8 cellular contexts compared by ENCODE assay signal in the genomic region with DNA sequence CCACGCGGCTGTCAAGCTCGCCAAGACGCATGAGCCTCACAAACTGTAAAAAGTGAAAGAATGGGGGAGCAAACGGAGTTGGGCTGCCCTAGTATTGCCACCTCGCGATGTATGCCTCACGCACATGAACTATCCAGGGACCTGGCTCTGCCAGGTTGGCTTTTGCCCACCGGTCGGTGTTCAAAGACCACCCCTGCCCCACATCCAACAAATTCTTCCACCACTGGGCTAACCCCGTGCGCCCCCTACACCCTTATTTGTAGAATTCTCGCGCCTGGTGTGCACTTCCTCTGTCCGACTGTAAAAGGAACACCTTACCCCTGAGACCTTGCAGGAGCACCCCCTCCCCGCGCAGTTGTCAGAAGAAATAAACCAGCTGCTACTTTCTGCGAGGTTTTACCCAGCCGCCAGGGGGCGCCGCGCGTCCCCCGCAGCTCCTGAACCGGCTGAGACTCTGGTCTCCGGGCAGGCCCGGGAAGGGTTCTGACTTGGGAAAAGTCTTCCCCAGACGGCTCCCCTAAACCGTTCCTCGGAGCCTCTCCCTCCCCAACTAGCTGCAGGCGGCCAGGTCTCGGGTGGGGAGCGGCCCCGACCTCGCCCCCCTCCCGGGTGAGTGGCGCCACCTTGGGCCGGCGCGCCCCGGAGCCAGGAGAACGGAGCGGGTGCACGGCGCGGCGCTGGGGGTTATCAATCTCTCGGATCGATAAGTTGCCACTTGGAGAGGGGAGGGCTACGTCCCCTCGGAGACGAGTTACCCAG. TPM values are rescaled to one million over a fixed set of nuclear protein-coding genes. Genes with fewer than 3 reads are reported as not detected.
DNase-seq lines count a peak whose midpoint lies in the region; ATAC-seq and TF ChIP-seq lines count a peak whose summit lies in the region.

No MANE protein-coding gene starts in this region.

- H3K36me3 Mint-ChIP-seq in CD4-positive, alpha-beta T cell (ENCODE audit: low read depth), result no peaks in the 10 kb centered on the region

- H3K9me3 Mint-ChIP-seq in CD4-positive, alpha-beta T cell, result no peaks in the 10 kb centered on the region

- peak in 8 of 10 experiments; percentile 4 to 48 (median 30) for DNase-seq in CD4-positive, alpha-beta T cell
- DNase-seq in SJCRH30 (peak; percentile 71 to 81), astrocyte of the cerebellum (ENCODE audit: low read depth) (no peak)

- H3K27me3 Mint-ChIP-seq in CD4-positive, alpha-beta T cell, result peaks cover 37% of the 10 kb centered on the region

- TF ChIP-seq POLR2A in GM18505 (IDR thresholded peaks at IDR 0.05; ENCODE audit: borderline replicate concordance, extremely low read depth, insufficient read depth, insufficient read length), result no peak

- peak; percentile 64 for TF ChIP-seq CTCF in CD4-positive, alpha-beta T cell (IDR thresholded peaks at IDR 0.05)
- peak; percentile 82 for TF ChIP-seq CTCF in astrocyte of the cerebellum (IDR thresholded peaks at IDR 0.05; ENCODE audit: low read depth, low read length, missing control alignments)

- intact Hi-C loops in CD4-positive, alpha-beta T cell (cut with DNase I, micrococcal nuclease), result loop anchor here in 1 of 2 experiments (10.0 kb wide), 4 partner anchors 207 to 1613 kb away; a partner anchor contains a TSS

- no peak overlapping the region for H3K27ac Mint-ChIP-seq in CD4-positive, alpha-beta T cell

- no peak overlapping the region for H3K9ac ChIP-seq in HUES48 (ENCODE audit: low read depth, low read length)
- H3K9ac ChIP-seq in iPS-15b (ENCODE audit: low read depth, low read length), result no peak overlapping the region
- H3K9ac ChIP-seq in skeletal muscle satellite cell (ENCODE audit: low read depth, low read length), result no peak overlapping the region

- H3K36me3 ChIP-seq in HUES48 (ENCODE audit: control insufficient read depth, insufficient read depth, low read length) (no peaks in the 10 kb centered on the region), SJCRH30 (no peaks in the 10 kb centered on the region), iPS-15b (ENCODE audit: control insufficient read depth, insufficient read depth, low read length) (no peaks in the 10 kb centered on the region), skeletal muscle satellite cell (ENCODE audit: insufficient read depth, low read length) (no peaks in the 10 kb centered on the region)

- peaks cover 23% of the 10 kb centered on the region for H3K4me1 ChIP-seq in HUES48 (ENCODE audit: control insufficient read depth, insufficient read depth, low read length)
- peaks cover 16% of the 10 kb centered on the region for H3K4me1 ChIP-seq in SJCRH30
- H3K4me1 ChIP-seq in iPS-15b (ENCODE audit: control insufficient read depth, insufficient read depth, low read length), result peaks cover 12% of the 10 kb centered on the region
- peaks cover 13% of the 10 kb centered on the region for H3K4me1 ChIP-seq in skeletal muscle satellite cell (ENCODE audit: control insufficient read depth, insufficient read depth, low read length)

- CTCF ChIA-PET in CD4-positive, alpha-beta T cell (lab: Charles Lee), result interaction anchor here (0.6 kb wide), 2 partner anchors 68 to 731 kb away, joined by 3 read pairs; no protein-coding TSS in a partner anchor

- H3K9me3 ChIP-seq in CD4-positive, alpha-beta T cell (ENCODE audit: control insufficient read depth, low read length), result no peaks in the 10 kb centered on the region
- H3K9me3 ChIP-seq in HUES48 (ENCODE audit: control insufficient read depth, insufficient read depth, low read length) (no peaks in the 10 kb centered on the region), SJCRH30 (replicated peaks) (no peaks in the 10 kb centered on the region), iPS-15b (ENCODE audit: control insufficient read depth, insufficient read depth, low read length) (no peaks in the 10 kb centered on the region), skeletal muscle satellite cell (replicated peaks; ENCODE audit: low read length) (no peaks in the 10 kb centered on the region)

- H3K4me1 Mint-ChIP-seq in CD4-positive, alpha-beta T cell (ENCODE audit: low read depth), result peaks cover 13% of the 10 kb centered on the region

- in situ Hi-C loops in astrocyte of the cerebellum (cut with HindIII; ENCODE audit: low sequenced_read_pairs), result no loop called here

- POLR2A ChIA-PET in CD4-positive, alpha-beta T cell (lab: Charles Lee), result no interaction called here

- peak overlapping the region; percentile 87 for H3K4me2 ChIP-seq in skeletal muscle satellite cell (ENCODE audit: low read length)

- peak overlapping the region; percentile 91 for H3K4me3 Mint-ChIP-seq in CD4-positive, alpha-beta T cell

- H3K27me3 ChIP-seq in CD4-positive, alpha-beta T cell (ENCODE audit: control insufficient read depth, insufficient read depth, low read length), result peaks cover 39% of the 10 kb centered on the region
- H3K27me3 ChIP-seq in HUES48 (ENCODE audit: control insufficient read depth, insufficient read depth, low read length), result peaks cover 41% of the 10 kb centered on the region
- H3K27me3 ChIP-seq in SJCRH30, result no peaks in the 10 kb centered on the region
- peaks cover 13% of the 10 kb centered on the region for H3K27me3 ChIP-seq in iPS-15b (ENCODE audit: control insufficient read depth, insufficient read depth, low read length)
- peaks cover 47% of the 10 kb centered on the region for H3K27me3 ChIP-seq in skeletal muscle satellite cell (ENCODE audit: control insufficient read depth, insufficient read depth, low read length)

- H3K4me3 ChIP-seq in HUES48 (ENCODE audit: low read depth, low read length) (peak overlapping the region; percentile 73), SJCRH30 (peak overlapping the region; percentile 96), astrocyte of the cerebellum (ENCODE audit: low read depth, low read length) (peak overlapping the region; percentile 66), iPS-15b (ENCODE audit: low read depth, low read length) (peak overlapping the region; percentile 78), skeletal muscle satellite cell (ENCODE audit: low read length) (peak overlapping the region; percentile 60)

- no peak overlapping the region for H3K27ac ChIP-seq in CD4-positive, alpha-beta T cell (ENCODE audit: low read depth, low read length)
- H3K27ac ChIP-seq in HUES48 (ENCODE audit: low read depth, low read length) (no peak overlapping the region), SJCRH30 (no peak overlapping the region)

- ATAC-seq in CD4-positive, alpha-beta T cell (ENCODE audit: poor library complexity), result peak; percentile 45
- ATAC-seq in GM21381 (IDR thresholded peaks at IDR 0.05; ENCODE audit: unreplicated experiment) (no peak), GM18505 (IDR thresholded peaks at IDR 0.05; ENCODE audit: unreplicated experiment) (no peak)

RNA-seq across cellular contexts. Expression of a gene that starts 1.7 kb away (rescaled TPM):
- not detected for total RNA-seq in CD4-positive, alpha-beta T cell
- 6.7 and 7.9 TPM in 2 replicates for total RNA-seq in SJCRH30 (2014; rRNA removed; shearing (Covaris generic))
- total RNA-seq in skeletal muscle satellite cell (2012; rRNA removed), result 1.0 and 1.3 TPM in 2 replicates
